Comparison of ENCODE assay signal across 8 cellular contexts in the genomic region with DNA sequence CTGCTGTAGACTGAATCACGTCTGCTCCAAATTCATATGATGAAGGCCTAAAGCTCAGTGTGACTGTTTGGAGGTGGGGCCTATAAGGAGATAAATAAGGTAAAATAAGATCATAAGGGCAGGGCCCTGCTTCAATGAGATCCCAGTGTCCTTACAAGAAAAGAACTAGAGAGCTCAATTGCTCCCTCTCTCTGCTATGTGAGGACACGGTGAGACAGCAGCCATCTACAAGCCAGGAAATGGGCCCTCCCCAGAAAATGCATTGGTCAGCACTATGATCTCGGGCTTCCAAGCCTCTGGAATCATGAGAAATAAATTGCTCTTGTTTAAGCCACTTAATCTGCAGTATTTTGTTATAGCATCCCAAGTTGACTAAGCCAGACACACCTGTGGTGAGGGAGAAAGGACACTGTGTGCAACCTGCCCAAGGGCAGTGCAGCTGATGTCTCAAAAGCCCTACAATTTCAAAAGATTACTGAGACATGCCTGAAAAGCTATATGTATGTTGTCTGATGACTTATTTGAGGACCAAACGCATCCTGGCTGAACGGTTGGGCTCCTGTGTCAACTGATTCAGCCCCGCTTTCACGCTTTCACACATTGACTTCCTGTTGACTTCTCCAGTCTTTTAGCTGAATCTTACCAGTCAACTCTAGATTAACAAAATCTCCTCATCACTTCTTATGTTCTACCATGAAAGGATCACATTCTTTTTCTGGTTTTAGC. TPM values are rescaled to one million over a fixed set of nuclear protein-coding genes. Genes with fewer than 3 reads are reported as not detected.
DNase-seq lines count a peak whose midpoint lies in the region; ATAC-seq, FAIRE-seq and TF ChIP-seq lines count a peak whose summit lies in the region.

No MANE protein-coding gene starts in this region.

- ATAC-seq in GM23338 = peak; percentile 98

- no peaks in the 10 kb centered on the region for H3K9me3 Mint-ChIP-seq in GM23338

- H3K4me3 ChIP-seq in GM23338 = no peak overlapping the region
- no peak overlapping the region for H3K4me3 ChIP-seq in fibroblast of mammary gland (ENCODE audit: control insufficient read depth, low read depth, low read length)

- H3K36me3 ChIP-seq in GM23338 (ENCODE audit: insufficient read depth) = no peaks in the 10 kb centered on the region

- no peaks in the 10 kb centered on the region for H3K36me3 Mint-ChIP-seq in GM23338 (ENCODE audit: low read depth)

- H3K9me2 ChIP-seq in GM23338 (ENCODE audit: insufficient read depth) = no peaks in the 10 kb centered on the region; the same call in 1 of the 2 replicates

- H3F3A ChIP-seq in GM23338 (replicated peaks; ENCODE audit: low read depth) = no peaks in the 10 kb centered on the region

- TF ChIP-seq CTCF in GM23338 (conservative IDR thresholded peaks at IDR 0.05; ENCODE audit: low read depth in 2 of 2) (peak; percentile 42 to 63), fibroblast of mammary gland (conservative IDR thresholded peaks at IDR 0.05; ENCODE audit: control insufficient read depth, insufficient read depth, low read depth, low read length) (peak; percentile 18)

- H3K4me1 ChIP-seq in GM23338 (ENCODE audit: insufficient read depth) = no peaks in the 10 kb centered on the region

- no peaks in the 10 kb centered on the region for H3K27me3 ChIP-seq in GM23338 (ENCODE audit: insufficient read depth)

- peaks cover 12% of the 10 kb centered on the region for H3K4me1 Mint-ChIP-seq in GM23338

- H3K27me3 Mint-ChIP-seq in GM23338 (ENCODE audit: insufficient read depth, low read depth, poor library complexity) = no peaks in the 10 kb centered on the region

- DNase-seq in GM23338 (ENCODE audit: low spot score) (peak; percentile 81), fibroblast of mammary gland (ENCODE audit: low read depth) (peak; percentile 22), mesenteric fat pad (ENCODE audit: low spot score) (no peak), RCC 7860 (ENCODE audit: low spot score) (no peak), amniotic stem cell (lab: John Stamatoyannopoulos, UW) (no peak), AG08396 (ENCODE audit: low spot score) (no peak)
- DNase-seq in activated CD4-positive, alpha-beta T cell treated with anti-CD3 and anti-CD28 coated beads, Interleukin-2, amount 50 U/mL, for 4 hours = peak; percentile 15 to 30
- peak; percentile 23 for DNase-seq in stimulated activated CD8-positive, alpha-beta memory T cell treated with anti-CD3 and anti-CD28 coated beads, Interleukin-15, amount 100 ng/mL, for 1 hour (ENCODE audit: low read depth)

- no peak overlapping the region for H3K4me3 Mint-ChIP-seq in GM23338

- H2AFZ ChIP-seq in GM23338 = peak overlapping the region; percentile 16; the same call in 1 of the 2 replicates

- H4K20me1 ChIP-seq in GM23338 (replicated peaks; ENCODE audit: insufficient read depth) = no peaks in the 10 kb centered on the region

- no peaks in the 10 kb centered on the region for H3K79me2 ChIP-seq in GM23338 (replicated peaks; ENCODE audit: insufficient read depth)

- FAIRE-seq in RCC 7860 (lab: Jason Lieb, UNC) = no peak

- no peak overlapping the region; the same call in 1 of the 2 replicates for H3K27ac Mint-ChIP-seq in GM23338

- H3K27ac ChIP-seq in GM23338 (ENCODE audit: low read depth) = no peak overlapping the region

- H3K4me2 ChIP-seq in GM23338 = no peak overlapping the region

TF ChIP-seq in GM23338, 12 proteins besides CTCF, POLR2A, EP300 and RAD21 (continues in another document):
- no peak for TF ChIP-seq ZNF331 (CRISPR knock-in tag; IDR thresholded peaks at IDR 0.05; ENCODE audit: low read depth)
- no peak for TF ChIP-seq CREB1 (CRISPR knock-in tag; IDR thresholded peaks at IDR 0.05; ENCODE audit: low read depth)
- TF ChIP-seq, protein P1, sequence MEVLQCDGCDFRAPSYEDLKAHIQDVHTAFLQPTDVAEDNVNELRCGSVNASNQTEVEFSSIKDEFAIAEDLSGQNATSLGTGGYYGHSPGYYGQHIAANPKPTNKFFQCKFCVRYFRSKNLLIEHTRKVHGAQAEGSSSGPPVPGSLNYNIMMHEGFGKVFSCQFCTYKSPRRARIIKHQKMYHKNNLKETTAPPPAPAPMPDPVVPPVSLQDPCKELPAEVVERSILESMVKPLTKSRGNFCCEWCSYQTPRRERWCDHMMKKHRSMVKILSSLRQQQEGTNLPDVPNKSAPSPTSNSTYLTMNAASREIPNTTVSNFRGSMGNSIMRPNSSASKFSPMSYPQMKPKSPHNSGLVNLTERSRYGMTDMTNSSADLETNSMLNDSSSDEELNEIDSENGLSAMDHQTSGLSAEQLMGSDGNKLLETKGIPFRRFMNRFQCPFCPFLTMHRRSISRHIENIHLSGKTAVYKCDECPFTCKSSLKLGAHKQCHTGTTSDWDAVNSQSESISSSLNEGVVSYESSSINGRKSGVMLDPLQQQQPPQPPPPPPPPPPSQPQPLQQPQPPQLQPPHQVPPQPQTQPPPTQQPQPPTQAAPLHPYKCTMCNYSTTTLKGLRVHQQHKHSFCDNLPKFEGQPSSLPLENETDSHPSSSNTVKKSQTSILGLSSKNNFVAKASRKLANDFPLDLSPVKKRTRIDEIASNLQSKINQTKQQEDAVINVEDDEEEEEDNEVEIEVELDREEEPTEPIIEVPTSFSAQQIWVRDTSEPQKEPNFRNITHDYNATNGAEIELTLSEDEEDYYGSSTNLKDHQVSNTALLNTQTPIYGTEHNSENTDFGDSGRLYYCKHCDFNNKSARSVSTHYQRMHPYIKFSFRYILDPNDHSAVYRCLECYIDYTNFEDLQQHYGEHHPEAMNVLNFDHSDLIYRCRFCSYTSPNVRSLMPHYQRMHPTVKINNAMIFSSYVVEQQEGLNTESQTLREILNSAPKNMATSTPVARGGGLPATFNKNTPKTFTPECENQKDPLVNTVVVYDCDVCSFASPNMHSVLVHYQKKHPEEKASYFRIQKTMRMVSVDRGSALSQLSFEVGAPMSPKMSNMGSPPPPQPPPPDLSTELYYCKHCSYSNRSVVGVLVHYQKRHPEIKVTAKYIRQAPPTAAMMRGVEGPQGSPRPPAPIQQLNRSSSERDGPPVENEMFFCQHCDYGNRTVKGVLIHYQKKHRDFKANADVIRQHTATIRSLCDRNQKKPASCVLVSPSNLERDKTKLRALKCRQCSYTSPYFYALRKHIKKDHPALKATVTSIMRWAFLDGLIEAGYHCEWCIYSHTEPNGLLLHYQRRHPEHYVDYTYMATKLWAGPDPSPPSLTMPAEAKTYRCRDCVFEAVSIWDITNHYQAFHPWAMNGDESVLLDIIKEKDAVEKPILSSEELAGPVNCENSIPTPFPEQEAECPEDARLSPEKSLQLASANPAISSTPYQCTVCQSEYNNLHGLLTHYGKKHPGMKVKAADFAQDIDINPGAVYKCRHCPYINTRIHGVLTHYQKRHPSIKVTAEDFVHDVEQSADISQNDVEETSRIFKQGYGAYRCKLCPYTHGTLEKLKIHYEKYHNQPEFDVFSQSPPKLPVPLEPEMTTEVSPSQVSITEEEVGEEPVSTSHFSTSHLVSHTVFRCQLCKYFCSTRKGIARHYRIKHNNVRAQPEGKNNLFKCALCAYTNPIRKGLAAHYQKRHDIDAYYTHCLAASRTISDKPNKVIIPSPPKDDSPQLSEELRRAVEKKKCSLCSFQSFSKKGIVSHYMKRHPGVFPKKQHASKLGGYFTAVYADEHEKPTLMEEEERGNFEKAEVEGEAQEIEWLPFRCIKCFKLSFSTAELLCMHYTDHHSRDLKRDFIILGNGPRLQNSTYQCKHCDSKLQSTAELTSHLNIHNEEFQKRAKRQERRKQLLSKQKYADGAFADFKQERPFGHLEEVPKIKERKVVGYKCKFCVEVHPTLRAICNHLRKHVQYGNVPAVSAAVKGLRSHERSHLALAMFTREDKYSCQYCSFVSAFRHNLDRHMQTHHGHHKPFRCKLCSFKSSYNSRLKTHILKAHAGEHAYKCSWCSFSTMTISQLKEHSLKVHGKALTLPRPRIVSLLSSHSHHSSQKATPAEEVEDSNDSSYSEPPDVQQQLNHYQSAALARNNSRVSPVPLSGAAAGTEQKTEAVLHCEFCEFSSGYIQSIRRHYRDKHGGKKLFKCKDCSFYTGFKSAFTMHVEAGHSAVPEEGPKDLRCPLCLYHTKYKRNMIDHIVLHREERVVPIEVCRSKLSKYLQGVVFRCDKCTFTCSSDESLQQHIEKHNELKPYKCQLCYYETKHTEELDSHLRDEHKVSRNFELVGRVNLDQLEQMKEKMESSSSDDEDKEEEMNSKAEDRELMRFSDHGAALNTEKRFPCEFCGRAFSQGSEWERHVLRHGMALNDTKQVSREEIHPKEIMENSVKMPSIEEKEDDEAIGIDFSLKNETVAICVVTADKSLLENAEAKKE (CRISPR knock-in tag; IDR thresholded peaks at IDR 0.05) = no peak
- no peak for TF ChIP-seq EZH2phosphoT487 (IDR thresholded peaks at IDR 0.05; ENCODE audit: unreplicated experiment)
- no peak for TF ChIP-seq POLR2AphosphoS5 (IDR thresholded peaks at IDR 0.05; ENCODE audit: low read depth)
- TF ChIP-seq JUNB (IDR thresholded peaks at IDR 0.05; ENCODE audit: unreplicated experiment) = no peak
- TF ChIP-seq NANOG (IDR thresholded peaks at IDR 0.05; ENCODE audit: borderline replicate concordance) = no peak
- TF ChIP-seq, protein P2, sequence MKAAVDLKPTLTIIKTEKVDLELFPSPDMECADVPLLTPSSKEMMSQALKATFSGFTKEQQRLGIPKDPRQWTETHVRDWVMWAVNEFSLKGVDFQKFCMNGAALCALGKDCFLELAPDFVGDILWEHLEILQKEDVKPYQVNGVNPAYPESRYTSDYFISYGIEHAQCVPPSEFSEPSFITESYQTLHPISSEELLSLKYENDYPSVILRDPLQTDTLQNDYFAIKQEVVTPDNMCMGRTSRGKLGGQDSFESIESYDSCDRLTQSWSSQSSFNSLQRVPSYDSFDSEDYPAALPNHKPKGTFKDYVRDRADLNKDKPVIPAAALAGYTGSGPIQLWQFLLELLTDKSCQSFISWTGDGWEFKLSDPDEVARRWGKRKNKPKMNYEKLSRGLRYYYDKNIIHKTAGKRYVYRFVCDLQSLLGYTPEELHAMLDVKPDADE (IDR thresholded peaks at IDR 0.05) = no peak
- no peak for TF ChIP-seq EZH2 (IDR thresholded peaks at IDR 0.05; ENCODE audit: low read depth, unreplicated experiment)
- no peak for TF ChIP-seq STAT1 (IDR thresholded peaks at IDR 0.05; ENCODE audit: unreplicated experiment)

RNA-seq across cellular contexts. Expression of a gene that starts 13.2 kb away (rescaled TPM):
- not detected in 2 replicates for total RNA-seq in GM23338 (2014; rRNA removed; shearing (Covaris generic))
- not detected in 2 replicates for polyA plus RNA-seq in GM23338 (2016; fragmentation: Nextera tagmentation; extraction: Ambion mirVana)
- 1.3 TPM for total RNA-seq in mesenteric fat pad

RNA-seq across cellular contexts. Expression of a gene that starts 51.8 kb away (rescaled TPM):
- total RNA-seq in GM23338 (2014; rRNA removed; shearing (Covaris generic)) = 0.14 TPM in 1 of 2 replicates, not detected in the other
- not detected in 2 replicates for polyA plus RNA-seq in GM23338 (2016; fragmentation: Nextera tagmentation; extraction: Ambion mirVana)
- total RNA-seq in mesenteric fat pad = not detected

Comparison
In these comparisons a context has a peak if more than half of its experiments do, and no peak if none do; other contexts are left out.
1. DNase-seq: peak in GM23338 (single experiment), activated CD4-positive, alpha-beta T cell treated with anti-CD3 and anti-CD28 coated beads, Interleukin-2, amount 50 U/mL, for 4 hours (2 of 2), fibroblast of mammary gland (single experiment) and stimulated activated CD8-positive, alpha-beta memory T cell treated with anti-CD3 and anti-CD28 coated beads, Interleukin-15, amount 100 ng/mL, for 1 hour (single experiment); none in mesenteric fat pad (single experiment), RCC 7860 (single experiment), amniotic stem cell (single experiment) and AG08396 (single experiment).